In genomic region chr14:68231832-68232642, GRCh38 we compare ENCODE assay signal across 9 cellular contexts.
DNase-seq lines count a peak whose midpoint lies in the region; ATAC-seq and TF ChIP-seq lines count a peak whose summit lies in the region.
"Had no signal": no experiment of that assay in that cellular context is flagged by ENCODE, and none has a peak within 500 bp of the region (broad histone marks: within the 10 kb centered on the region; RNA-seq: fewer than 3 reads in every experiment).

No MANE protein-coding gene starts in this region.

- H3K4me3 ChIP-seq in PC-9 = no peak overlapping the region
- H3K4me3 ChIP-seq in fibroblast of pulmonary artery (replicated peaks; ENCODE audit: low read depth, low read length) = no peak overlapping the region
- no peak overlapping the region for H3K4me3 ChIP-seq in rectal smooth muscle tissue (ENCODE audit: low read length)

- H3F3A ChIP-seq in PC-9 (ENCODE audit: insufficient read depth, low read depth) = peaks cover 31% of the 10 kb centered on the region

- CTCF ChIA-PET in PC-9 (lab: Charles Lee) = interaction anchor here (0.5 kb wide), 1 partner anchor 288 kb away, joined by 5 read pairs; no protein-coding TSS in a partner anchor

- H3K4me1 ChIP-seq in PC-9 (replicated peaks; ENCODE audit: insufficient read depth) (peaks cover 44% of the 10 kb centered on the region), rectal smooth muscle tissue (ENCODE audit: control insufficient read depth, insufficient read depth, low read length) (peaks cover 33% of the 10 kb centered on the region)

- peak; percentile 12 for ATAC-seq in GM18508 (IDR thresholded peaks at IDR 0.05; ENCODE audit: insufficient read depth, unreplicated experiment)

- intact Hi-C loops in PC-9 (cut with micrococcal nuclease; ENCODE audit: unreplicated experiment) = loop anchor here (2.0 to 5.0 kb wide), 4 partner anchors 21 to 290 kb away; no protein-coding TSS in a partner anchor

- H3K27ac ChIP-seq in PC-9 (peak overlapping the region; percentile 91), rectal smooth muscle tissue (ENCODE audit: low read depth, low read length) (peak overlapping the region; percentile 78)

- peaks cover 5% of the 10 kb centered on the region; the same call in 1 of the 2 replicates for H3K9me2 ChIP-seq in PC-9 (ENCODE audit: insufficient read depth)

- TSS peak; percentile 59 for BruUV-seq in PC-9 (replicated peaks; lab: Mats Ljungman, UMichigan)

- H3K79me2 ChIP-seq in PC-9 (ENCODE audit: low read depth) = no peaks in the 10 kb centered on the region

- peaks cover 3% of the 10 kb centered on the region; the same call in 1 of the 2 replicates for H3K9me3 ChIP-seq in PC-9 (ENCODE audit: insufficient read depth, low read depth)

- H3K27me3 ChIP-seq in PC-9 (ENCODE audit: insufficient read depth, low read depth) = no peaks in the 10 kb centered on the region
- no peaks in the 10 kb centered on the region for H3K27me3 ChIP-seq in rectal smooth muscle tissue (ENCODE audit: control insufficient read depth, insufficient read depth, low read length)

- no peak overlapping the region for H2AFZ ChIP-seq in PC-9

- no peak for DNase-seq in PC-9
- DNase-seq in fibroblast of pulmonary artery (ENCODE audit: low read depth) = peak; percentile 76
- DNase-seq in NCI-H1092 treated with DMSO at 0.1 percent for 48 hours (lab: John Stamatoyannopoulos, UW) = no peak
- no peak for DNase-seq in NCI-H2171 (lab: John Stamatoyannopoulos, UW)
- no peak for DNase-seq in central memory CD4-positive, alpha-beta T cell
- no peak for DNase-seq in pons (ENCODE audit: low spot score)
- DNase-seq: C1 segment of cervical spinal cord had no signal

- no peaks in the 10 kb centered on the region for H4K20me1 ChIP-seq in PC-9 (ENCODE audit: insufficient read depth)

- H3K36me3 ChIP-seq in PC-9 (ENCODE audit: low read depth) = no peaks in the 10 kb centered on the region
- no peaks in the 10 kb centered on the region for H3K36me3 ChIP-seq in rectal smooth muscle tissue (ENCODE audit: control insufficient read depth, insufficient read depth, low read length)

- H3K9ac ChIP-seq in rectal smooth muscle tissue (ENCODE audit: low read length) = no peak overlapping the region

- H3K4me2 ChIP-seq in PC-9 = peak overlapping the region; percentile 25

- TF ChIP-seq CTCF in PC-9 (conservative IDR thresholded peaks at IDR 0.05) (no peak), fibroblast of pulmonary artery (IDR thresholded peaks at IDR 0.05; ENCODE audit: low read length, missing control alignments) (peak; percentile 10)

- POLR2A ChIA-PET in PC-9 (lab: Charles Lee; ENCODE audit: unreplicated experiment) = interaction anchor here (0.5 kb wide), 1 partner anchor 316 kb away, joined by 27 read pairs; no protein-coding TSS in a partner anchor
